ENCODE assay signal across 8 cellular contexts in the genomic region with DNA sequence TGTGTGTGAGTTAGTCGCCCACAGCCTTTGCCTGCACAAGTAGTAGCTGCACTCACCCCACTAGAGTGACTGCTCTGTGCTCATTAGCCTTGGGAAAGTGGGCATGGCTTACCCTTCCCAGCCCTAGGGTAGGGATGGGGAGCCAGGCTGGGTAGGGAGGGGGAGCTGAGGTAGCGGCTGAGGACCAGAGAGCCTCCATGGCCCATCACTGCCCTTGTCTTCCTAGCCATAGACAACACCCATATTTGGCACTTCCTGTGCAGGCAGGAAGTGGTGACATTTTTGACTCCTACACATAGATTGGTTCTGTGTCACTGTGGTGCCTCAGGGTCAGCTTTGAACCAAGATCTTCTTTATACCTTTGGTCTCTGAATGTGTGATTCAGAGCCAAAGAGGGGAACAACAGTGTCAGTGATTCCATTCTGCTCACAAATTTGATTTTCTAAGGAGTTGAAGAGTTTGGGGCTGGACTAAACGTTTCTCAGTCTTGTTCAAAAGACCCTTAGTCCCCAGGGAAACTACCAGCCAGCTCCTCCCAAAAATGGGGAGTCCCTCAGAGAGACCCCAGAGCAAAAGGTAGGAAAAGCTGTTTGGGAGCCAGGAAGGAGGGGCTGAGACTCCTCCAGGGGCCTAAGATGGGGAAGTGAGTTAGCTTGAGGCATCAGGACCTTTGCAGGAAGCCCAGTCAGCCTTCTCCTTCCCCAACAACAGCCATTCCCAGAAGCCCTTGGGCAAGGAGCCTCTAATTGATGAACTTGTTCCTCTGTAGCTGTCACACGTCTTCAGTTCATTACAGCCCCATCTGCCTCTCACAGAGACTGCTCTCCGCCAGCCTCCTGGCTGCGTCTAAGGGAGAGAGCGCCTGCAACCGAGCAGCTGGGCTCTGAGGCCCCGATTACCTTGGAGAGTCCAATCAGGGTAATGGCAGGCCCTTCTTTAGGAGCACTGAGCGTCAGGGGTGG.
A peak's percentile ranks its signal among the peaks of the same experiment; 100 is the strongest.
DNase-seq lines count a peak whose midpoint lies in the region; ATAC-seq lines count a peak whose summit lies in the region.

No MANE protein-coding gene starts in this region.

- H3K27ac ChIP-seq in naive thymus-derived CD4-positive, alpha-beta T cell (ENCODE audit: low read depth, low read length) = no peak overlapping the region

- CTCF ChIA-PET in activated CD4-positive, alpha-beta T cell treated with anti-CD3 and anti-CD28 coated beads, Interleukin-2, amount 10 ng/mL, durations not matched to agents 7 days and 5 days (lab: Charles Lee) = interaction anchor here (0.6 to 1.0 kb wide), 5 partner anchors 18 to 1167 kb away, joined by 3 to 4 read pairs (median 4); no protein-coding TSS in a partner anchor
- CTCF ChIA-PET in naive thymus-derived CD4-positive, alpha-beta T cell (lab: Charles Lee) = interaction anchor here (1.1 kb wide), 1 partner anchor 279 kb away, joined by 3 read pairs; no protein-coding TSS in a partner anchor

- H3K27me3 ChIP-seq in naive thymus-derived CD4-positive, alpha-beta T cell (ENCODE audit: control insufficient read depth in 2 of 2, insufficient read depth in 2 of 2, low read length in 2 of 2) = no peaks in the 10 kb centered on the region

- H3K27me3 Mint-ChIP-seq in activated CD4-positive, alpha-beta T cell treated with anti-CD3 and anti-CD28 coated beads, Interleukin-2, amount 10 ng/mL, durations not matched to agents 7 days and 5 days = no peaks in the 10 kb centered on the region
- no peaks in the 10 kb centered on the region for H3K27me3 Mint-ChIP-seq in naive thymus-derived CD4-positive, alpha-beta T cell

- H3K4me3 ChIP-seq in naive thymus-derived CD4-positive, alpha-beta T cell (ENCODE audit: low read length) = no peak overlapping the region

- DNase-seq in EL (peak; percentile 26), H4 (ENCODE audit: low spot score) (peak; percentile 19), NCI-H2107 treated with DMSO at 0.1 percent for 48 hours (lab: John Stamatoyannopoulos, UW; ENCODE audit: unreplicated experiment) (no peak)
- peak; percentile 41 for DNase-seq in activated CD4-positive, alpha-beta T cell treated with anti-CD3 and anti-CD28 coated beads, Interleukin-2, amount 10 ng/mL, durations not matched to agents 7 days and 5 days
- DNase-seq in naive thymus-derived CD4-positive, alpha-beta T cell = peak in 4 of 9 donors; percentile 7 to 46 (median 12)

- peaks cover 2% of the 10 kb centered on the region for H3K9me3 Mint-ChIP-seq in activated CD4-positive, alpha-beta T cell treated with anti-CD3 and anti-CD28 coated beads, Interleukin-2, amount 10 ng/mL, durations not matched to agents 7 days and 5 days
- peaks cover 0 to 6% (median 0%) of the 10 kb centered on the region in 11 donors for H3K9me3 Mint-ChIP-seq in naive thymus-derived CD4-positive, alpha-beta T cell

- H3K9me3 ChIP-seq in naive thymus-derived CD4-positive, alpha-beta T cell (ENCODE audit: control insufficient read depth in 2 of 3, low read length in 3 of 3) = no peaks in the 10 kb centered on the region

- intact Hi-C loops in naive thymus-derived CD4-positive, alpha-beta T cell (cut with micrococcal nuclease) = no loop called here

- no peaks in the 10 kb centered on the region for H3K36me3 ChIP-seq in naive thymus-derived CD4-positive, alpha-beta T cell (ENCODE audit: control insufficient read depth in 2 of 3, insufficient read depth in 3 of 3, low read length in 3 of 3)

- H3K27ac Mint-ChIP-seq in activated CD4-positive, alpha-beta T cell treated with anti-CD3 and anti-CD28 coated beads, Interleukin-2, amount 10 ng/mL, durations not matched to agents 7 days and 5 days = no peak overlapping the region
- H3K27ac Mint-ChIP-seq in naive thymus-derived CD4-positive, alpha-beta T cell = no peak overlapping the region

- no peaks in the 10 kb centered on the region for H3K36me3 Mint-ChIP-seq in activated CD4-positive, alpha-beta T cell treated with anti-CD3 and anti-CD28 coated beads, Interleukin-2, amount 10 ng/mL, durations not matched to agents 7 days and 5 days (ENCODE audit: low read depth)
- H3K36me3 Mint-ChIP-seq in naive thymus-derived CD4-positive, alpha-beta T cell = no peaks in the 10 kb centered on the region

- no peak overlapping the region for H3K4me3 Mint-ChIP-seq in activated CD4-positive, alpha-beta T cell treated with anti-CD3 and anti-CD28 coated beads, Interleukin-2, amount 10 ng/mL, durations not matched to agents 7 days and 5 days
- no peak overlapping the region for H3K4me3 Mint-ChIP-seq in naive thymus-derived CD4-positive, alpha-beta T cell

- no peaks in the 10 kb centered on the region for H3K4me1 ChIP-seq in naive thymus-derived CD4-positive, alpha-beta T cell (ENCODE audit: control insufficient read depth in 2 of 2, insufficient read depth in 2 of 2, low read length in 2 of 2)

- POLR2A ChIA-PET in activated CD4-positive, alpha-beta T cell treated with anti-CD3 and anti-CD28 coated beads, Interleukin-2, amount 10 ng/mL, durations not matched to agents 7 days and 5 days (lab: Charles Lee) = no interaction called here
- POLR2A ChIA-PET in naive thymus-derived CD4-positive, alpha-beta T cell (lab: Charles Lee) = no interaction called here

- peaks cover 5% of the 10 kb centered on the region for H3K4me1 Mint-ChIP-seq in activated CD4-positive, alpha-beta T cell treated with anti-CD3 and anti-CD28 coated beads, Interleukin-2, amount 10 ng/mL, durations not matched to agents 7 days and 5 days
- peaks cover 0 to 7% (median 5%) of the 10 kb centered on the region in 7 donors for H3K4me1 Mint-ChIP-seq in naive thymus-derived CD4-positive, alpha-beta T cell

- peak; percentile 17 for ATAC-seq in naive thymus-derived CD4-positive, alpha-beta T cell
- ATAC-seq in GM21390 (IDR thresholded peaks at IDR 0.05; ENCODE audit: unreplicated experiment) = no peak
- no peak for ATAC-seq in GM19035 (IDR thresholded peaks at IDR 0.05; ENCODE audit: unreplicated experiment)
- ATAC-seq in GM21717 (IDR thresholded peaks at IDR 0.05; ENCODE audit: unreplicated experiment) = no peak
